In genomic region chr10:6780008-6780677, GRCh38 we compare ENCODE assay signal across 20 cellular contexts.
DNase-seq lines count a peak whose midpoint lies in the region; ATAC-seq and TF ChIP-seq lines count a peak whose summit lies in the region.
"Had no signal": no experiment of that assay in that cellular context is flagged by ENCODE, and none has a peak within 500 bp of the region (broad histone marks: within the 10 kb centered on the region; RNA-seq: fewer than 3 reads in every experiment).

No MANE protein-coding gene starts in this region.

- peaks cover 3% of the 10 kb centered on the region for H3K9me3 Mint-ChIP-seq in Calu3 (ENCODE audit: low read depth, unreplicated experiment)
- H3K9me3 Mint-ChIP-seq: activated T-helper 17 cell treated with anti-CD3 and anti-CD28 coated beads, Interleukin-2, amount 50 U/mL, for 72 hours; CD4-positive, alpha-beta T cell; stimulated activated naive CD8-positive, alpha-beta T cell treated with anti-CD3 and anti-CD28 coated beads, Interleukin-15, amount 100 ng/mL, for 72 hours had no signal

- CTCF ChIA-PET in Calu3 (lab: Charles Lee): no interaction called here

- DNase-seq in Calu3: no peak
- DNase-seq in epithelial cell of esophagus (ENCODE audit: low read depth): no peak
- DNase-seq in medulla oblongata (ENCODE audit: extremely low spot score): no peak
- DNase-seq in AG08395 (ENCODE audit: low spot score): no peak
- no peak for DNase-seq in activated naive CD4-positive, alpha-beta T cell treated with anti-CD3 and anti-CD28 coated beads, Interleukin-2, amount 50 U/mL, for 16 hours
- DNase-seq in activated T-cell treated with anti-CD3 and anti-CD28 coated beads for 4 hours: no peak
- DNase-seq: CD4-positive, alpha-beta T cell; DMS79; esophagus squamous epithelium; Karpas-422; naive thymus-derived CD4-positive, alpha-beta T cell; NCI-H1105 treated with DMSO at 0.1 percent for 48 hours; NCI-H526; SIG-M5; sigmoid colon; stimulated activated CD4-positive, alpha-beta T cell treated with anti-CD3 and anti-CD28 coated beads, Interleukin-2, amount 100 ng/mL, for 24 hours; stimulated activated naive CD8-positive, alpha-beta T cell treated with anti-CD3 and anti-CD28 coated beads, Interleukin-15, amount 100 ng/mL, for 72 hours had no signal

- ATAC-seq in GM19455 (IDR thresholded peaks at IDR 0.05; ENCODE audit: unreplicated experiment) (peak; percentile 49), HG03280 (IDR thresholded peaks at IDR 0.05; ENCODE audit: unreplicated experiment) (peak; percentile 54)
- ATAC-seq: activated T-helper 17 cell treated with anti-CD3 and anti-CD28 coated beads, Interleukin-2, amount 50 U/mL, for 72 hours; naive thymus-derived CD4-positive, alpha-beta T cell; stimulated activated naive CD8-positive, alpha-beta T cell treated with anti-CD3 and anti-CD28 coated beads, Interleukin-15, amount 100 ng/mL, for 72 hours had no signal

- no peak for TF ChIP-seq CTCF in Calu3 (IDR thresholded peaks at IDR 0.05; ENCODE audit: unreplicated experiment)
- TF ChIP-seq CTCF in epithelial cell of esophagus (IDR thresholded peaks at IDR 0.05; ENCODE audit: insufficient read depth, low read depth, low read length, missing control alignments): no peak

- H3K4me3 ChIP-seq in epithelial cell of esophagus (ENCODE audit: low read length): peak overlapping the region; percentile 29
- H3K4me3 ChIP-seq: esophagus squamous epithelium, sigmoid colon had no signal

- peaks cover 15% of the 10 kb centered on the region for H3K36me3 Mint-ChIP-seq in Calu3 (ENCODE audit: insufficient read depth, unreplicated experiment)
- H3K36me3 Mint-ChIP-seq: naive thymus-derived CD4-positive, alpha-beta T cell had no signal

- H3K4me1 Mint-ChIP-seq in Calu3 (ENCODE audit: low read depth, unreplicated experiment): peaks cover 34% of the 10 kb centered on the region
- H3K4me1 Mint-ChIP-seq: activated T-helper 17 cell treated with anti-CD3 and anti-CD28 coated beads, Interleukin-2, amount 50 U/mL, for 72 hours; naive thymus-derived CD4-positive, alpha-beta T cell; stimulated activated naive CD8-positive, alpha-beta T cell treated with anti-CD3 and anti-CD28 coated beads, Interleukin-15, amount 100 ng/mL, for 72 hours had no signal

- H3K27ac Mint-ChIP-seq in Calu3 (ENCODE audit: unreplicated experiment): peak overlapping the region; percentile 24
- H3K27ac Mint-ChIP-seq: activated T-helper 17 cell treated with anti-CD3 and anti-CD28 coated beads, Interleukin-2, amount 50 U/mL, for 72 hours; CD4-positive, alpha-beta T cell; naive thymus-derived CD4-positive, alpha-beta T cell; stimulated activated naive CD8-positive, alpha-beta T cell treated with anti-CD3 and anti-CD28 coated beads, Interleukin-15, amount 100 ng/mL, for 72 hours had no signal

- BruUV-seq in Calu3 (replicated peaks; lab: Mats Ljungman, UMichigan): no TSS peak

- H3K4me3 Mint-ChIP-seq in Calu3 (ENCODE audit: low read depth, unreplicated experiment): no peak overlapping the region
- H3K4me3 Mint-ChIP-seq: activated T-helper 17 cell treated with anti-CD3 and anti-CD28 coated beads, Interleukin-2, amount 50 U/mL, for 72 hours; CD4-positive, alpha-beta T cell; naive thymus-derived CD4-positive, alpha-beta T cell; stimulated activated naive CD8-positive, alpha-beta T cell treated with anti-CD3 and anti-CD28 coated beads, Interleukin-15, amount 100 ng/mL, for 72 hours had no signal

- intact Hi-C loops in Calu3 (cut with micrococcal nuclease; ENCODE audit: unreplicated experiment): no loop called here

- no peaks in the 10 kb centered on the region for H3K27me3 Mint-ChIP-seq in Calu3 (ENCODE audit: unreplicated experiment)
